12 cellular contexts compared by ENCODE assay signal in the genomic region with DNA sequence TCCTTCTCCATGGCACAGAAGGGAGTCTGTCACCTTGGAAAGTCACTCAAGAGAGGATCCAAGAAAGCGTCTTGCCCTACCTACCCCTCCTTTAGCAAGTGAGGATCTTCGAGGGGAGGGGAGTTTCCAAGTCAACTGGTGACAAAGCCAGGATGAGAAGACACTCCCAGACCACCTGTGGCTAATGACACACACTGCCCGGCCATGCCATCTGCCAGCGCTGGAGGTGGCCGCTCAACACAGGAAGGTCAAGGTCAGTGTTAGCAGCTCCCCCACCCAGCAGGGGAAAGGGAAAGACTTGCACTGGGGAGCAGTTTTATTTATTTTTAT. TPM values are rescaled to one million over a fixed set of nuclear protein-coding genes. Genes with fewer than 3 reads are reported as not detected.
DNase-seq lines count a peak whose midpoint lies in the region; ATAC-seq and TF ChIP-seq lines count a peak whose summit lies in the region.
"Had no signal": no experiment of that assay in that cellular context is flagged by ENCODE, and none has a peak within 500 bp of the region (broad histone marks: within the 10 kb centered on the region; RNA-seq: fewer than 3 reads in every experiment).

No MANE protein-coding gene starts in this region.

- H2AFZ ChIP-seq in fibroblast of lung (ENCODE audit: low read length), result no peak overlapping the region

- H3K27me3 ChIP-seq in RWPE2 (ENCODE audit: insufficient read depth, poor library complexity, severe bottlenecking) (no peaks in the 10 kb centered on the region), fibroblast of lung (ENCODE audit: control insufficient read depth, insufficient read depth, low read length) (no peaks in the 10 kb centered on the region), subcutaneous abdominal adipose tissue (ENCODE audit: control insufficient read depth in 5 of 5, insufficient read depth in 4 of 5, low read length in 5 of 5) (peaks cover 0 to 19% (median 4%) of the 10 kb centered on the region in 5 donors)

- H3K4me3 ChIP-seq in RWPE2 (ENCODE audit: severe bottlenecking) (no peak overlapping the region), fibroblast of lung (replicated peaks in 1 of 4; ENCODE audit: control extremely low read depth in 1 of 4, insufficient read depth in 1 of 4, low read depth in 3 of 4, low read length in 4 of 4) (no peak overlapping the region), subcutaneous abdominal adipose tissue (ENCODE audit: low read depth in 1 of 5, low read length in 5 of 5) (no peak overlapping the region)

- H3K27ac ChIP-seq in RWPE2 (ENCODE audit: poor library complexity, severe bottlenecking) (no peak overlapping the region), fibroblast of lung (ENCODE audit: insufficient read depth, low read length) (peak overlapping the region; percentile 92), subcutaneous abdominal adipose tissue (ENCODE audit: low read depth, low read length) (peak overlapping the region; percentile 30)

- H3K36me3 Mint-ChIP-seq in activated CD4-positive, alpha-beta T cell treated with anti-CD3 and anti-CD28 coated beads, Interleukin-2, amount 10 ng/mL, durations not matched to agents 7 days and 5 days (ENCODE audit: low read depth), result peaks cover 33% of the 10 kb centered on the region
- H3K36me3 Mint-ChIP-seq: WTC11 had no signal

- H4K20me1 ChIP-seq in fibroblast of lung (ENCODE audit: control insufficient read depth, extremely low read depth, insufficient read depth, low read length), result no peaks in the 10 kb centered on the region

- peaks cover 2% of the 10 kb centered on the region for H3K9me3 Mint-ChIP-seq in activated CD4-positive, alpha-beta T cell treated with anti-CD3 and anti-CD28 coated beads, Interleukin-2, amount 10 ng/mL, durations not matched to agents 7 days and 5 days
- H3K9me3 Mint-ChIP-seq: activated T-cell treated with anti-CD3 and anti-CD28 coated beads, Interleukin-2, amount 50 U/mL, for 72 hours; WTC11 had no signal

- POLR2A ChIA-PET in activated CD4-positive, alpha-beta T cell treated with anti-CD3 and anti-CD28 coated beads, Interleukin-2, amount 10 ng/mL, durations not matched to agents 7 days and 5 days (lab: Charles Lee), result no interaction called here

- H3K9me3 ChIP-seq in RWPE2 (ENCODE audit: severe bottlenecking) (no peaks in the 10 kb centered on the region), fibroblast of lung (ENCODE audit: control insufficient read depth, insufficient read depth, low read depth, low read length) (no peaks in the 10 kb centered on the region), subcutaneous abdominal adipose tissue (ENCODE audit: control insufficient read depth in 5 of 5, low read length in 5 of 5) (no peaks in the 10 kb centered on the region)

- no peak overlapping the region for H3K4me2 ChIP-seq in fibroblast of lung (ENCODE audit: extremely low read depth, insufficient read depth, low read length)

- peak overlapping the region; percentile 27 for H3K27ac Mint-ChIP-seq in activated CD4-positive, alpha-beta T cell treated with anti-CD3 and anti-CD28 coated beads, Interleukin-2, amount 10 ng/mL, durations not matched to agents 7 days and 5 days
- H3K27ac Mint-ChIP-seq: WTC11 had no signal

- peaks cover 59% of the 10 kb centered on the region for H3K4me1 Mint-ChIP-seq in activated CD4-positive, alpha-beta T cell treated with anti-CD3 and anti-CD28 coated beads, Interleukin-2, amount 10 ng/mL, durations not matched to agents 7 days and 5 days

- H3K4me3 Mint-ChIP-seq in activated CD4-positive, alpha-beta T cell treated with anti-CD3 and anti-CD28 coated beads, Interleukin-2, amount 10 ng/mL, durations not matched to agents 7 days and 5 days, result no peak overlapping the region
- H3K4me3 Mint-ChIP-seq: WTC11 had no signal

- peaks cover 14% of the 10 kb centered on the region for H3K4me1 ChIP-seq in RWPE2 (ENCODE audit: insufficient read depth, poor library complexity, severe bottlenecking)
- peaks cover 39% of the 10 kb centered on the region for H3K4me1 ChIP-seq in fibroblast of lung (ENCODE audit: control insufficient read depth, extremely low read depth, insufficient read depth, low read length)
- H3K4me1 ChIP-seq in subcutaneous abdominal adipose tissue (ENCODE audit: control insufficient read depth in 5 of 5, insufficient read depth in 5 of 5, low read length in 5 of 5), result peaks cover 15 to 73% (median 64%) of the 10 kb centered on the region in 5 donors

- H3K27me3 Mint-ChIP-seq in activated CD4-positive, alpha-beta T cell treated with anti-CD3 and anti-CD28 coated beads, Interleukin-2, amount 10 ng/mL, durations not matched to agents 7 days and 5 days, result no peaks in the 10 kb centered on the region

- TF ChIP-seq CTCF in RWPE2 (IDR thresholded peaks at IDR 0.05; ENCODE audit: poor library complexity, severe bottlenecking) (no peak), fibroblast of lung (conservative IDR thresholded peaks at IDR 0.05 in 1 of 2, IDR thresholded peaks at IDR 0.05 in 1 of 2; ENCODE audit: low read depth in 1 of 2, low read length in 2 of 2) (no peak), GM20000 (IDR thresholded peaks at IDR 0.05; ENCODE audit: extremely low read depth, missing control alignments) (no peak)

- H3K9ac ChIP-seq in fibroblast of lung (ENCODE audit: insufficient read depth, low read length) (no peak overlapping the region), subcutaneous abdominal adipose tissue (ENCODE audit: low read length in 5 of 5) (no peak overlapping the region)

- peaks cover 52% of the 10 kb centered on the region for H3K79me2 ChIP-seq in fibroblast of lung (ENCODE audit: control insufficient read depth, insufficient read depth, low read length)

- DNase-seq in activated CD4-positive, alpha-beta T cell treated with anti-CD3 and anti-CD28 coated beads, Interleukin-2, amount 10 ng/mL, durations not matched to agents 7 days and 5 days, result no peak
- no peak for DNase-seq in activated CD4-positive, alpha-beta T cell treated with anti-CD3 and anti-CD28 coated beads, Interleukin-2, amount 50 U/mL, for 4 hours
- DNase-seq in RWPE2 (ENCODE audit: low spot score) (peak; percentile 38), fibroblast of lung (ENCODE audit: low read depth in 2 of 2) (no peak), islet precursor cell (no peak), GM20000 (ENCODE audit: low spot score) (no peak)
- DNase-seq: activated T-cell treated with anti-CD3 and anti-CD28 coated beads, Interleukin-2, amount 50 U/mL, for 72 hours; SHP77; stimulated activated CD4-positive, alpha-beta T cell treated with anti-CD3 and anti-CD28 coated beads, Interleukin-4, amount 100 ng/mL, for 4 hours had no signal

- CTCF ChIA-PET in activated CD4-positive, alpha-beta T cell treated with anti-CD3 and anti-CD28 coated beads, Interleukin-2, amount 10 ng/mL, durations not matched to agents 7 days and 5 days (lab: Charles Lee), result interaction anchor here (0.9 to 2.4 kb wide), 3 partner anchors 15 to 35 kb away, joined by 3 to 7 read pairs (median 4); no protein-coding TSS in a partner anchor

- peaks cover 67% of the 10 kb centered on the region for H3K36me3 ChIP-seq in RWPE2 (ENCODE audit: low read depth)
- no peaks in the 10 kb centered on the region for H3K36me3 ChIP-seq in fibroblast of lung (ENCODE audit: control insufficient read depth, insufficient read depth, low read length)
- H3K36me3 ChIP-seq in subcutaneous abdominal adipose tissue (ENCODE audit: control insufficient read depth in 5 of 5, insufficient read depth in 5 of 5, low read length in 5 of 5), result peaks cover 0 to 3% (median 0%) of the 10 kb centered on the region in 5 donors

- ATAC-seq in RWPE2 (ENCODE audit: low read depth), result no peak
- no peak for ATAC-seq in HG03097 (IDR thresholded peaks at IDR 0.05; ENCODE audit: low FRiP score, unreplicated experiment)
- ATAC-seq: WTC11 had no signal

RNA-seq across cellular contexts. Expression of a gene that starts 41.3 kb away (rescaled TPM):
- total RNA-seq in activated CD4-positive, alpha-beta T cell treated with anti-CD3 and anti-CD28 coated beads, Interleukin-2, amount 10 ng/mL, durations not matched to agents 7 days and 5 days, result 10 to 100 TPM; 27.3 to 33.9 TPM
- 13.1 and 14.7 TPM in 2 replicates for total RNA-seq in fibroblast of lung
- polyA plus RNA-seq in fibroblast of lung, result 27.9 and 41.7 TPM in 2 replicates
- polyA plus RNA-seq in fibroblast of lung (2012), result 32.0 and 39.5 TPM in 2 replicates
- 28.6 and 44.8 TPM in 2 replicates for polyA minus RNA-seq in fibroblast of lung (ENCODE audit: low replicate concordance)
